In the genomic region with DNA sequence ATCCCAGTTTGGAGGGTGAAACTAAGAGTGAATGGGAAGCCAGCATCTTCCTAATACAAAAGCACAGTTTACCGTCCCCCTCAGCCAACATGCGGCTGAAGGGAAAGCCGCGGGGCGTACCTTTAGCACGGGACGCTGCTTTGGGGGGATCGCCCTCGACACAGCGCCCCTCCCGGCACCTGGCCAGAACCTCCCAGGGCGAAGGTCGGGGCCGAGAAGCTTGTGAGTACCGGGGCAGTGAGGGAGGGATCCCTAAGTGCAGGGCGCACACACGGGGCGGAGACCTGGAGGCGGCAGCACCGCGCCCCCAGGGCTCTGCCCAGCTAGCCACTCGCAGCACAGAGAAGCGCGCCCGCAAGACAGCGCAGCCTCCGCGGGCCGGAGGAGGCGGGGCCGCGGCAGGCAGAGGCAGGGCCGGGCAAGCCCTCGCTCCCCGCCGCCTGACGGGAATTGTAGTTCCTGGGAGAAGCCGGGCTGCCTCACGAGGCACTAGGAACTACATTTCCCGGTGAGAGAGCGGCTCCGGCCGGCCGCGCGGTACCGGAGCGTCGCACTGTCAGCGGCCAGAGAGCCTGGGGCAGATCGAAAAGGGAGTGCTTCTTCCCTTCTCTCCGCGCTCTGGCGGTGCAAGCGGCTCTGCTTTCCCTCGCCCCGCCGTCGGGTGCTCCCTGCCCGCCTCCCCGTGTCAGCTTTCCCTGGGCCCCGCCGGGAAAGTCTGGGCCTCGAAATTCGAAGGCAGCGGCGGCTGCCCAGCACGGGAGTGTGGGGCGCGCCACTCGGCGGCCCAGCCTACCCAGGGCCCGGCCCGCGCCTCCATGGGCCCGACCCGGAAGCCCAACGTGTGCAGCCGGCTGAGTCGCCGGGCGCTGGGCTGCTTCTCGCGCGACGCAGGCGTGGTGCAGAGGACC, we compare ENCODE assay signal across 1 cellular context.
A peak's percentile ranks its signal among the peaks of the same experiment; 100 is the strongest.
TF ChIP-seq lines count a peak whose summit lies in the region.

A gene with protein sequence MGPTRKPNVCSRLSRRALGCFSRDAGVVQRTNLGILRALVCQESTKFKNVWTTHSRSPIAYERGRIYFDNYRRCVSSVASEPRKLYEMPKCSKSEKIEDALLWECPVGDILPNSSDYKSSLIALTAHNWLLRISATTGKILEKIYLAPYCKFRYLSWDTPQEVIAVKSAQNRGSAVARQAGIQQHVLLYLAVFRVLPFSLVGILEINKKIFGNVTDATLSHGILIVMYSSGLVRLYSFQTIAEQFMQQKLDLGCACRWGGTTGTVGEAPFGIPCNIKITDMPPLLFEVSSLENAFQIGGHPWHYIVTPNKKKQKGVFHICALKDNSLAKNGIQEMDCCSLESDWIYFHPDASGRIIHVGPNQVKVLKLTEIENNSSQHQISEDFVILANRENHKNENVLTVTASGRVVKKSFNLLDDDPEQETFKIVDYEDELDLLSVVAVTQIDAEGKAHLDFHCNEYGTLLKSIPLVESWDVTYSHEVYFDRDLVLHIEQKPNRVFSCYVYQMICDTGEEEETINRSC (plus strand): TSS at position 464 of the 908 bp plus-strand sequence. CDS start 352 bp downstream, at position 816.
A gene with protein sequence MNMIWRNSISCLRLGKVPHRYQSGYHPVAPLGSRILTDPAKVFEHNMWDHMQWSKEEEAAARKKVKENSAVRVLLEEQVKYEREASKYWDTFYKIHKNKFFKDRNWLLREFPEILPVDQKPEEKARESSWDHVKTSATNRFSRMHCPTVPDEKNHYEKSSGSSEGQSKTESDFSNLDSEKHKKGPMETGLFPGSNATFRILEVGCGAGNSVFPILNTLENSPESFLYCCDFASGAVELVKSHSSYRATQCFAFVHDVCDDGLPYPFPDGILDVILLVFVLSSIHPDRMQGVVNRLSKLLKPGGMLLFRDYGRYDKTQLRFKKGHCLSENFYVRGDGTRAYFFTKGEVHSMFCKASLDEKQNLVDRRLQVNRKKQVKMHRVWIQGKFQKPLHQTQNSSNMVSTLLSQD (minus strand): TSS at position 228 of the 908 bp plus-strand sequence. CDS start 41,805 bp downstream, outside the sequence.

TF ChIP-seq in HEK293, 187 proteins besides CTCF, POLR2A, EP300 and RAD21 (continued from another document and continues in another):
- TF ChIP-seq, protein P1, sequence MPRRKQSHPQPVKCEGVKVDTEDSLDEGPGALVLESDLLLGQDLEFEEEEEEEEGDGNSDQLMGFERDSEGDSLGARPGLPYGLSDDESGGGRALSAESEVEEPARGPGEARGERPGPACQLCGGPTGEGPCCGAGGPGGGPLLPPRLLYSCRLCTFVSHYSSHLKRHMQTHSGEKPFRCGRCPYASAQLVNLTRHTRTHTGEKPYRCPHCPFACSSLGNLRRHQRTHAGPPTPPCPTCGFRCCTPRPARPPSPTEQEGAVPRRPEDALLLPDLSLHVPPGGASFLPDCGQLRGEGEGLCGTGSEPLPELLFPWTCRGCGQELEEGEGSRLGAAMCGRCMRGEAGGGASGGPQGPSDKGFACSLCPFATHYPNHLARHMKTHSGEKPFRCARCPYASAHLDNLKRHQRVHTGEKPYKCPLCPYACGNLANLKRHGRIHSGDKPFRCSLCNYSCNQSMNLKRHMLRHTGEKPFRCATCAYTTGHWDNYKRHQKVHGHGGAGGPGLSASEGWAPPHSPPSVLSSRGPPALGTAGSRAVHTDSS (tag by site-specific recombination; IDR thresholded peaks at IDR 0.05) = no peak
- TF ChIP-seq ZSCAN30 (tag by site-specific recombination; IDR thresholded peaks at IDR 0.05) (no peak; the same call in 1 of the 2 replicates), SALL2 (tag by site-specific recombination; IDR thresholded peaks at IDR 0.05; ENCODE audit: borderline replicate concordance) (no peak), GLIS1 (tag by site-specific recombination; IDR thresholded peaks at IDR 0.05) (peak; percentile 78), ZNF544 (tag by site-specific recombination; IDR thresholded peaks at IDR 0.05) (no peak), ZNF747 (tag by site-specific recombination; IDR thresholded peaks at IDR 0.05) (no peak), ZNF433 (tag by site-specific recombination; IDR thresholded peaks at IDR 0.05; ENCODE audit: low read depth) (no peak), ZNF843 (tag by site-specific recombination; IDR thresholded peaks at IDR 0.05) (0 out of 2 replicates have a peak, but pooled peaks have one; percentile 12), ZNF16 (tag by site-specific recombination; IDR thresholded peaks at IDR 0.05; ENCODE audit: low read depth) (0 out of 2 replicates have a peak, but pooled peaks have one; percentile 34), BCL11B (tag by site-specific recombination; IDR thresholded peaks at IDR 0.05; ENCODE audit: low read depth) (no peak), ZNF610 (tag by site-specific recombination; IDR thresholded peaks at IDR 0.05; ENCODE audit: borderline replicate concordance) (0 out of 2 replicates have a peak, but pooled peaks have one; percentile 74), ZSCAN16 (tag by site-specific recombination; IDR thresholded peaks at IDR 0.05) (0 out of 2 replicates have a peak, but pooled peaks have one; percentile 16), SP3 (tag by site-specific recombination; IDR thresholded peaks at IDR 0.05) (peak; percentile 91), ZNF529 (tag by site-specific recombination; IDR thresholded peaks at IDR 0.05; ENCODE audit: insufficient replicate concordance) (no peak), ZNF629 (tag by site-specific recombination; IDR thresholded peaks at IDR 0.05) (peak; percentile 28; the same call in 1 of the 2 replicates), ZNF211 (tag by site-specific recombination; IDR thresholded peaks at IDR 0.05; ENCODE audit: low read depth) (no peak), ZBTB20 (tag by site-specific recombination; IDR thresholded peaks at IDR 0.05) (peak; percentile 95), ZNF248 (tag by site-specific recombination; IDR thresholded peaks at IDR 0.05) (no peak), KLF10 (tag by site-specific recombination; IDR thresholded peaks at IDR 0.05) (peak; percentile 82), ZNF548 (tag by site-specific recombination; IDR thresholded peaks at IDR 0.05) (no peak), ZNF473 (tag by site-specific recombination; IDR thresholded peaks at IDR 0.05) (no peak), KLF1 (tag by site-specific recombination; IDR thresholded peaks at IDR 0.05) (peak; percentile 27; the same call in 1 of the 2 replicates)
- TF ChIP-seq, protein P2, sequence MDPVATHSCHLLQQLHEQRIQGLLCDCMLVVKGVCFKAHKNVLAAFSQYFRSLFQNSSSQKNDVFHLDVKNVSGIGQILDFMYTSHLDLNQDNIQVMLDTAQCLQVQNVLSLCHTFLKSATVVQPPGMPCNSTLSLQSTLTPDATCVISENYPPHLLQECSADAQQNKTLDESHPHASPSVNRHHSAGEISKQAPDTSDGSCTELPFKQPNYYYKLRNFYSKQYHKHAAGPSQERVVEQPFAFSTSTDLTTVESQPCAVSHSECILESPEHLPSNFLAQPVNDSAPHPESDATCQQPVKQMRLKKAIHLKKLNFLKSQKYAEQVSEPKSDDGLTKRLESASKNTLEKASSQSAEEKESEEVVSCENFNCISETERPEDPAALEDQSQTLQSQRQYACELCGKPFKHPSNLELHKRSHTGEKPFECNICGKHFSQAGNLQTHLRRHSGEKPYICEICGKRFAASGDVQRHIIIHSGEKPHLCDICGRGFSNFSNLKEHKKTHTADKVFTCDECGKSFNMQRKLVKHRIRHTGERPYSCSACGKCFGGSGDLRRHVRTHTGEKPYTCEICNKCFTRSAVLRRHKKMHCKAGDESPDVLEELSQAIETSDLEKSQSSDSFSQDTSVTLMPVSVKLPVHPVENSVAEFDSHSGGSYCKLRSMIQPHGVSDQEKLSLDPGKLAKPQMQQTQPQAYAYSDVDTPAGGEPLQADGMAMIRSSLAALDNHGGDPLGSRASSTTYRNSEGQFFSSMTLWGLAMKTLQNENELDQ (tag by site-specific recombination; IDR thresholded peaks at IDR 0.05; ENCODE audit: low read depth) = no peak
- TF ChIP-seq, protein P3, sequence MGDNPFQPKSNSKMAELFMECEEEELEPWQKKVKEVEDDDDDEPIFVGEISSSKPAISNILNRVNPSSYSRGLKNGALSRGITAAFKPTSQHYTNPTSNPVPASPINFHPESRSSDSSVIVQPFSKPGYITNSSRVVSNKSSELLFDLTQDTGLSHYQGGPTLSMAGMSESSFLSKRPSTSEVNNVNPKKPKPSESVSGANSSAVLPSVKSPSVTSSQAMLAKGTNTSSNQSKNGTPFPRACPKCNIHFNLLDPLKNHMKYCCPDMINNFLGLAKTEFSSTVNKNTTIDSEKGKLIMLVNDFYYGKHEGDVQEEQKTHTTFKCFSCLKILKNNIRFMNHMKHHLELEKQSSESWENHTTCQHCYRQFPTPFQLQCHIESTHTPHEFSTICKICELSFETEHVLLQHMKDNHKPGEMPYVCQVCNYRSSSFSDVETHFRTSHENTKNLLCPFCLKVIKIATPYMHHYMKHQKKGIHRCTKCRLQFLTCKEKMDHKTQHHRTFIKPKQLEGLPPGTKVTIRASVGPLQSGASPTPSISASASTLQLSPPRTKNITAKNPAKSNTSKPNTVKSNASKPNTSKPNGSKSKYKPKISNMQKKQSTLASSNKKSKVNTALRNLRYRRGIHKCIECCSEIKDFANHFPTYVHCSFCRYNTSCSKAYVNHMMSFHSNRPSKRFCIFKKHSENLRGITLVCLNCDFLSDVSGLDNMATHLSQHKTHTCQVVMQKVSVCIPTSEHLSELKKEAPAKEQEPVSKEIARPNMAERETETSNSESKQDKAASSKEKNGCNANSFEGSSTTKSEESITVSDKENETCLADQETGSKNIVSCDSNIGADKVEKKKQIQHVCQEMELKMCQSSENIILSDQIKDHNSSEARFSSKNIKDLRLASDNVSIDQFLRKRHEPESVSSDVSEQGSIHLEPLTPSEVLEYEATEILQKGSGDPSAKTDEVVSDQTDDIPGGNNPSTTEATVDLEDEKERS (tag by site-specific recombination; IDR thresholded peaks at IDR 0.05) = no peak
- TF ChIP-seq, protein P4, sequence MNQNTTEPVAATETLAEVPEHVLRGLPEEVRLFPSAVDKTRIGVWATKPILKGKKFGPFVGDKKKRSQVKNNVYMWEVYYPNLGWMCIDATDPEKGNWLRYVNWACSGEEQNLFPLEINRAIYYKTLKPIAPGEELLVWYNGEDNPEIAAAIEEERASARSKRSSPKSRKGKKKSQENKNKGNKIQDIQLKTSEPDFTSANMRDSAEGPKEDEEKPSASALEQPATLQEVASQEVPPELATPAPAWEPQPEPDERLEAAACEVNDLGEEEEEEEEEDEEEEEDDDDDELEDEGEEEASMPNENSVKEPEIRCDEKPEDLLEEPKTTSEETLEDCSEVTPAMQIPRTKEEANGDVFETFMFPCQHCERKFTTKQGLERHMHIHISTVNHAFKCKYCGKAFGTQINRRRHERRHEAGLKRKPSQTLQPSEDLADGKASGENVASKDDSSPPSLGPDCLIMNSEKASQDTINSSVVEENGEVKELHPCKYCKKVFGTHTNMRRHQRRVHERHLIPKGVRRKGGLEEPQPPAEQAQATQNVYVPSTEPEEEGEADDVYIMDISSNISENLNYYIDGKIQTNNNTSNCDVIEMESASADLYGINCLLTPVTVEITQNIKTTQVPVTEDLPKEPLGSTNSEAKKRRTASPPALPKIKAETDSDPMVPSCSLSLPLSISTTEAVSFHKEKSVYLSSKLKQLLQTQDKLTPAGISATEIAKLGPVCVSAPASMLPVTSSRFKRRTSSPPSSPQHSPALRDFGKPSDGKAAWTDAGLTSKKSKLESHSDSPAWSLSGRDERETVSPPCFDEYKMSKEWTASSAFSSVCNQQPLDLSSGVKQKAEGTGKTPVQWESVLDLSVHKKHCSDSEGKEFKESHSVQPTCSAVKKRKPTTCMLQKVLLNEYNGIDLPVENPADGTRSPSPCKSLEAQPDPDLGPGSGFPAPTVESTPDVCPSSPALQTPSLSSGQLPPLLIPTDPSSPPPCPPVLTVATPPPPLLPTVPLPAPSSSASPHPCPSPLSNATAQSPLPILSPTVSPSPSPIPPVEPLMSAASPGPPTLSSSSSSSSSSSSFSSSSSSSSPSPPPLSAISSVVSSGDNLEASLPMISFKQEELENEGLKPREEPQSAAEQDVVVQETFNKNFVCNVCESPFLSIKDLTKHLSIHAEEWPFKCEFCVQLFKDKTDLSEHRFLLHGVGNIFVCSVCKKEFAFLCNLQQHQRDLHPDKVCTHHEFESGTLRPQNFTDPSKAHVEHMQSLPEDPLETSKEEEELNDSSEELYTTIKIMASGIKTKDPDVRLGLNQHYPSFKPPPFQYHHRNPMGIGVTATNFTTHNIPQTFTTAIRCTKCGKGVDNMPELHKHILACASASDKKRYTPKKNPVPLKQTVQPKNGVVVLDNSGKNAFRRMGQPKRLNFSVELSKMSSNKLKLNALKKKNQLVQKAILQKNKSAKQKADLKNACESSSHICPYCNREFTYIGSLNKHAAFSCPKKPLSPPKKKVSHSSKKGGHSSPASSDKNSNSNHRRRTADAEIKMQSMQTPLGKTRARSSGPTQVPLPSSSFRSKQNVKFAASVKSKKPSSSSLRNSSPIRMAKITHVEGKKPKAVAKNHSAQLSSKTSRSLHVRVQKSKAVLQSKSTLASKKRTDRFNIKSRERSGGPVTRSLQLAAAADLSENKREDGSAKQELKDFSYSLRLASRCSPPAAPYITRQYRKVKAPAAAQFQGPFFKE (tag by site-specific recombination; IDR thresholded peaks at IDR 0.05; ENCODE audit: borderline replicate concordance) = no peak
- TF ChIP-seq, protein P5, sequence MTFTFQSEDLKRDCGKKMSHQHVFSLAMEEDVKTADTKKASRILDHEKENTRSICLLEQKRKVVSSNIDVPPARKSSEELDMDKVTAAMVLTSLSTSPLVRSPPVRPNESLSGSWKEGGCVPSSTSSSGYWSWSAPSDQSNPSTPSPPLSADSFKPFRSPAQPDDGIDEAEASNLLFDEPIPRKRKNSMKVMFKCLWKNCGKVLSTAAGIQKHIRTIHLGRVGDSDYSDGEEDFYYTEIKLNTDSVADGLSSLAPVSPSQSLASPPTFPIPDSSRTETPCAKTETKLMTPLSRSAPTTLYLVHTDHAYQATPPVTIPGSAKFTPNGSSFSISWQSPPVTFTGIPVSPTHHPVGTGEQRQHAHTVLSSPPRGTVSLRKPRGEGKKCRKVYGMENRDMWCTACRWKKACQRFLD (tag by site-specific recombination; IDR thresholded peaks at IDR 0.05) = no peak
- TF ChIP-seq, protein P6, sequence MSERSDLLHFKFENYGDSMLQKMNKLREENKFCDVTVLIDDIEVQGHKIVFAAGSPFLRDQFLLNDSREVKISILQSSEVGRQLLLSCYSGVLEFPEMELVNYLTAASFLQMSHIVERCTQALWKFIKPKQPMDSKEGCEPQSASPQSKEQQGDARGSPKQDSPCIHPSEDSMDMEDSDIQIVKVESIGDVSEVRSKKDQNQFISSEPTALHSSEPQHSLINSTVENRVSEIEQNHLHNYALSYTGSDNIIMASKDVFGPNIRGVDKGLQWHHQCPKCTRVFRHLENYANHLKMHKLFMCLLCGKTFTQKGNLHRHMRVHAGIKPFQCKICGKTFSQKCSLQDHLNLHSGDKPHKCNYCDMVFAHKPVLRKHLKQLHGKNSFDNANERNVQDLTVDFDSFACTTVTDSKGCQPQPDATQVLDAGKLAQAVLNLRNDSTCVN (tag by site-specific recombination; optimal IDR thresholded peaks at IDR 0.05) = peak; percentile 92
- TF ChIP-seq, protein P7, sequence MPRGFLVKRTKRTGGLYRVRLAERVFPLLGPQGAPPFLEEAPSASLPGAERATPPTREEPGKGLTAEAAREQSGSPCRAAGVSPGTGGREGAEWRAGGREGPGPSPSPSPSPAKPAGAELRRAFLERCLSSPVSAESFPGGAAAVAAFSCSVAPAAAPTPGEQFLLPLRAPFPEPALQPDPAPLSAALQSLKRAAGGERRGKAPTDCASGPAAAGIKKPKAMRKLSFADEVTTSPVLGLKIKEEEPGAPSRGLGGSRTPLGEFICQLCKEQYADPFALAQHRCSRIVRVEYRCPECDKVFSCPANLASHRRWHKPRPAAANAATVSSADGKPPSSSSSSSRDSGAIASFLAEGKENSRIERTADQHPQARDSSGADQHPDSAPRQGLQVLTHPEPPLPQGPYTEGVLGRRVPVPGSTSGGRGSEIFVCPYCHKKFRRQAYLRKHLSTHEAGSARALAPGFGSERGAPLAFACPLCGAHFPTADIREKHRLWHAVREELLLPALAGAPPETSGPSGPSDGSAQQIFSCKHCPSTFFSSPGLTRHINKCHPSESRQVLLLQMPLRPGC (tag by site-specific recombination; IDR thresholded peaks at IDR 0.05) = no peak
